ENCODE assay signal across 3 cellular contexts in the genomic region with DNA sequence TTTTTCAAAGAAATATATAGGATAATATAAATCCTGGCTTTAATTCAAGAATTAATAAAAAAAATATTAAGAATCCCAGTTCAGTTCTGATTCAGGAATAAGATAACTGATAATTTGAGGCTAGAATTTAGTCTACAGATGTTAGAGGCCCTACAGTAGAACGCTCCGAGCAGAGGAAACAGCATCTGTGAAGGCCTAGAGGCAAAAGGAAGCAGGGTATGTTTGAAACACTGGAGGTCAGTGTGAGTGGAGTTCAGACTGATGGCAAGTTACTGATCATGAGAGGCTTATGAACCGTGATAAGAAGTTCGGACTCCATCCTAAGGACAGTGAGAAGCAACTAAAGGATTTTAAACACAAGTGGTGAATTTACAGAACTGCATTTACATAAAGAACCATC. TPM values are rescaled to one million over a fixed set of nuclear protein-coding genes. Genes with fewer than 3 reads are reported as not detected.
"Had no signal": no experiment of that assay in that cellular context is flagged by ENCODE, and none has a peak within 500 bp of the region (broad histone marks: within the 10 kb centered on the region; RNA-seq: fewer than 3 reads in every experiment).

No MANE protein-coding gene starts in this region.

RNA-seq across cellular contexts. Expression of gene NUDT4B, which starts 10.4 kb away (rescaled TPM):
- total RNA-seq: activated CD8-positive, alpha-beta T cell treated with anti-CD3 and anti-CD28 coated beads for 36 hours; activated naive CD4-positive, alpha-beta T cell treated with anti-CD3 and anti-CD28 coated beads for 36 hours; PC-9 had no signal
